ENCODE assay signal across 2 cellular contexts in the genomic region with DNA sequence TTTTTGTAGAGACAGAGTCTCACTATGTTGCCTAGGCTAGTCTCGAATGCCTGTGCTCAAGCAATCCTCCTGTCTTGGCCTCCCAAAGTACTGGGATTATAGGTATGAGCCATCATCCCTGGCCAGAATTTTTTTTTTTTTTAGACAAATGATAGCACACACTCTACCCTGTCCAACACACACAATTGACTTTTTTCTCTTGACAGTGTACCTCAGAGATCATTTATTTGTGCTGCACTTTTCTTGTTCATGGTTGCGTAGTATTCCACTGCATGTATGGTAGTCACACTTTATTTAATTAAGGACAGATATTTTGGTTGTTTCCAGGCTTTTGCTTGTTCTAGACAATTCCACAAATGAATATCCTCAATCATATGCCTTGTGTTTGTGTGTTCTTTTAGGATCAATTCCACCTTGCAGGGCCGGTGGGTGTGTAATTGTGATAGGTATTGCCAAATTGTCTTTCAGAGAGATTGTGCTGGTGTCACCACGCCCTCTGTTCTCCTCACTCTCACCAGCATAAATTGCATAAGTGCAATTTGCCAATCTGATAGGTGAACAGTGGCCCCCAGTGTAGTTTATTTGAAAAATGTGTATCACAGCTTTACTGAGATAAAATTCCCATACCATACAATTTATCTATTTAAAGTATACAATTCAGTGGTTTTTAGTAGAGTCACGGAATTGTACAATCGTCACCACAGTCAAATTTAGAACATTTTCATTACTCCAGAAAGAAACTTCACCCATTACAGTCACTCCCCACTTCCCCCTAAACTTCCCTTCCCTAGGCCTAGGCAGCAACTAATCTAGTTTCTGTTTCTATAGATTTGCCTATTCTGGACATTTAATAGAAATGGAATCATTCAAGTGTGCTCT.
TF ChIP-seq lines count a peak whose summit lies in the region.

No MANE protein-coding gene starts in this region.

TF ChIP-seq in IMR-90, 13 proteins besides CTCF, POLR2A, EP300 and RAD21:
- TF ChIP-seq NFE2L2 (IDR thresholded peaks at IDR 0.05; ENCODE audit: low read depth, low read length) = no peak
- TF ChIP-seq, protein P1, sequence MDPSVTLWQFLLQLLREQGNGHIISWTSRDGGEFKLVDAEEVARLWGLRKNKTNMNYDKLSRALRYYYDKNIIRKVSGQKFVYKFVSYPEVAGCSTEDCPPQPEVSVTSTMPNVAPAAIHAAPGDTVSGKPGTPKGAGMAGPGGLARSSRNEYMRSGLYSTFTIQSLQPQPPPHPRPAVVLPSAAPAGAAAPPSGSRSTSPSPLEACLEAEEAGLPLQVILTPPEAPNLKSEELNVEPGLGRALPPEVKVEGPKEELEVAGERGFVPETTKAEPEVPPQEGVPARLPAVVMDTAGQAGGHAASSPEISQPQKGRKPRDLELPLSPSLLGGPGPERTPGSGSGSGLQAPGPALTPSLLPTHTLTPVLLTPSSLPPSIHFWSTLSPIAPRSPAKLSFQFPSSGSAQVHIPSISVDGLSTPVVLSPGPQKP (IDR thresholded peaks at IDR 0.05; ENCODE audit: borderline replicate concordance, low read depth, low read length) = no peak
- no peak for TF ChIP-seq USF2 (IDR thresholded peaks at IDR 0.05; ENCODE audit: low read depth, low read length)
- no peak for TF ChIP-seq CHD1 (IDR thresholded peaks at IDR 0.05; ENCODE audit: low read depth, low read length)
- no peak for TF ChIP-seq RCOR1 (IDR thresholded peaks at IDR 0.05; ENCODE audit: insufficient replicate concordance, low read length)
- no peak for TF ChIP-seq MAZ (IDR thresholded peaks at IDR 0.05; ENCODE audit: borderline replicate concordance, low read depth, low read length)
- no peak for TF ChIP-seq FOS (IDR thresholded peaks at IDR 0.05; ENCODE audit: low read depth, low read length)
- no peak for TF ChIP-seq CEBPB (IDR thresholded peaks at IDR 0.05; ENCODE audit: low read depth, low read length)

TF ChIP-seq in HepG2, 621 proteins besides CTCF, POLR2A, EP300 and RAD21:
- TF ChIP-seq ZNF607 (CRISPR knock-in tag; IDR thresholded peaks at IDR 0.05; ENCODE audit: borderline replicate concordance) (no peak), TP53 (CRISPR knock-in tag; conservative IDR thresholded peaks at IDR 0.05) (no peak), ZC3H4 (CRISPR knock-in tag; IDR thresholded peaks at IDR 0.05; ENCODE audit: borderline replicate concordance) (no peak), ZNF891 (CRISPR knock-in tag; IDR thresholded peaks at IDR 0.05) (no peak), ZBTB7B (CRISPR knock-in tag; IDR thresholded peaks at IDR 0.05) (no peak), ZNF260 (CRISPR knock-in tag; IDR thresholded peaks at IDR 0.05; ENCODE audit: borderline replicate concordance, low read depth) (0 out of 2 replicates have a peak, but pooled peaks have one; percentile 90), CREBL2 (CRISPR knock-in tag; IDR thresholded peaks at IDR 0.05; ENCODE audit: borderline replicate concordance) (no peak), HOMEZ (CRISPR knock-in tag; IDR thresholded peaks at IDR 0.05; ENCODE audit: low read depth) (no peak), TEAD2 (CRISPR knock-in tag; IDR thresholded peaks at IDR 0.05) (no peak), ZBTB1 (CRISPR knock-in tag; IDR thresholded peaks at IDR 0.05; ENCODE audit: borderline replicate concordance) (no peak), ZBTB8A (CRISPR knock-in tag; IDR thresholded peaks at IDR 0.05; ENCODE audit: borderline replicate concordance, low read depth) (no peak), ZNF790 (CRISPR knock-in tag; IDR thresholded peaks at IDR 0.05; ENCODE audit: borderline replicate concordance) (no peak), ZSCAN30 (CRISPR knock-in tag; IDR thresholded peaks at IDR 0.05) (no peak), BORCS8-MEF2B (CRISPR knock-in tag; IDR thresholded peaks at IDR 0.05) (no peak), ZFY (CRISPR knock-in tag; IDR thresholded peaks at IDR 0.05) (no peak), FOSL1 (CRISPR knock-in tag; IDR thresholded peaks at IDR 0.05; ENCODE audit: borderline replicate concordance) (no peak), SOX5 (CRISPR knock-in tag; IDR thresholded peaks at IDR 0.05; ENCODE audit: borderline replicate concordance) (no peak), ZSCAN12 (CRISPR knock-in tag; IDR thresholded peaks at IDR 0.05) (no peak), SIX4 (CRISPR knock-in tag; IDR thresholded peaks at IDR 0.05) (no peak), ZNF383 (CRISPR knock-in tag; IDR thresholded peaks at IDR 0.05; ENCODE audit: borderline replicate concordance) (no peak), ZNF777 (CRISPR knock-in tag; IDR thresholded peaks at IDR 0.05) (no peak), RCOR2 (CRISPR knock-in tag; IDR thresholded peaks at IDR 0.05) (0 out of 2 replicates have a peak, but pooled peaks have one; percentile 50), ZMYM3 (CRISPR knock-in tag; IDR thresholded peaks at IDR 0.05) (peak; percentile 72; the same call in 1 of the 2 replicates), ISL2 (CRISPR knock-in tag; IDR thresholded peaks at IDR 0.05) (no peak), ZC3H13 (CRISPR knock-in tag; IDR thresholded peaks at IDR 0.05) (no peak), REPIN1 (CRISPR knock-in tag; IDR thresholded peaks at IDR 0.05; ENCODE audit: borderline replicate concordance, low read depth) (no peak), KDM1A (CRISPR knock-in tag; IDR thresholded peaks at IDR 0.05) (0 out of 2 replicates have a peak, but pooled peaks have one; percentile 21), DMAP1 (CRISPR knock-in tag; IDR thresholded peaks at IDR 0.05) (no peak), ZNF616 (CRISPR knock-in tag; IDR thresholded peaks at IDR 0.05; ENCODE audit: low read depth) (no peak), ZNF382 (CRISPR knock-in tag; IDR thresholded peaks at IDR 0.05; ENCODE audit: borderline replicate concordance) (0 out of 2 replicates have a peak, but pooled peaks have one; percentile 24), FOXA3 (CRISPR knock-in tag; IDR thresholded peaks at IDR 0.05) (no peak), ZNF329 (CRISPR knock-in tag; IDR thresholded peaks at IDR 0.05; ENCODE audit: low read depth) (no peak)
- TF ChIP-seq, protein P2, sequence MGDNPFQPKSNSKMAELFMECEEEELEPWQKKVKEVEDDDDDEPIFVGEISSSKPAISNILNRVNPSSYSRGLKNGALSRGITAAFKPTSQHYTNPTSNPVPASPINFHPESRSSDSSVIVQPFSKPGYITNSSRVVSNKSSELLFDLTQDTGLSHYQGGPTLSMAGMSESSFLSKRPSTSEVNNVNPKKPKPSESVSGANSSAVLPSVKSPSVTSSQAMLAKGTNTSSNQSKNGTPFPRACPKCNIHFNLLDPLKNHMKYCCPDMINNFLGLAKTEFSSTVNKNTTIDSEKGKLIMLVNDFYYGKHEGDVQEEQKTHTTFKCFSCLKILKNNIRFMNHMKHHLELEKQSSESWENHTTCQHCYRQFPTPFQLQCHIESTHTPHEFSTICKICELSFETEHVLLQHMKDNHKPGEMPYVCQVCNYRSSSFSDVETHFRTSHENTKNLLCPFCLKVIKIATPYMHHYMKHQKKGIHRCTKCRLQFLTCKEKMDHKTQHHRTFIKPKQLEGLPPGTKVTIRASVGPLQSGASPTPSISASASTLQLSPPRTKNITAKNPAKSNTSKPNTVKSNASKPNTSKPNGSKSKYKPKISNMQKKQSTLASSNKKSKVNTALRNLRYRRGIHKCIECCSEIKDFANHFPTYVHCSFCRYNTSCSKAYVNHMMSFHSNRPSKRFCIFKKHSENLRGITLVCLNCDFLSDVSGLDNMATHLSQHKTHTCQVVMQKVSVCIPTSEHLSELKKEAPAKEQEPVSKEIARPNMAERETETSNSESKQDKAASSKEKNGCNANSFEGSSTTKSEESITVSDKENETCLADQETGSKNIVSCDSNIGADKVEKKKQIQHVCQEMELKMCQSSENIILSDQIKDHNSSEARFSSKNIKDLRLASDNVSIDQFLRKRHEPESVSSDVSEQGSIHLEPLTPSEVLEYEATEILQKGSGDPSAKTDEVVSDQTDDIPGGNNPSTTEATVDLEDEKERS (CRISPR knock-in tag; IDR thresholded peaks at IDR 0.05) = 0 out of 2 replicates have a peak, but pooled peaks have one; percentile 30
- TF ChIP-seq, protein P3, sequence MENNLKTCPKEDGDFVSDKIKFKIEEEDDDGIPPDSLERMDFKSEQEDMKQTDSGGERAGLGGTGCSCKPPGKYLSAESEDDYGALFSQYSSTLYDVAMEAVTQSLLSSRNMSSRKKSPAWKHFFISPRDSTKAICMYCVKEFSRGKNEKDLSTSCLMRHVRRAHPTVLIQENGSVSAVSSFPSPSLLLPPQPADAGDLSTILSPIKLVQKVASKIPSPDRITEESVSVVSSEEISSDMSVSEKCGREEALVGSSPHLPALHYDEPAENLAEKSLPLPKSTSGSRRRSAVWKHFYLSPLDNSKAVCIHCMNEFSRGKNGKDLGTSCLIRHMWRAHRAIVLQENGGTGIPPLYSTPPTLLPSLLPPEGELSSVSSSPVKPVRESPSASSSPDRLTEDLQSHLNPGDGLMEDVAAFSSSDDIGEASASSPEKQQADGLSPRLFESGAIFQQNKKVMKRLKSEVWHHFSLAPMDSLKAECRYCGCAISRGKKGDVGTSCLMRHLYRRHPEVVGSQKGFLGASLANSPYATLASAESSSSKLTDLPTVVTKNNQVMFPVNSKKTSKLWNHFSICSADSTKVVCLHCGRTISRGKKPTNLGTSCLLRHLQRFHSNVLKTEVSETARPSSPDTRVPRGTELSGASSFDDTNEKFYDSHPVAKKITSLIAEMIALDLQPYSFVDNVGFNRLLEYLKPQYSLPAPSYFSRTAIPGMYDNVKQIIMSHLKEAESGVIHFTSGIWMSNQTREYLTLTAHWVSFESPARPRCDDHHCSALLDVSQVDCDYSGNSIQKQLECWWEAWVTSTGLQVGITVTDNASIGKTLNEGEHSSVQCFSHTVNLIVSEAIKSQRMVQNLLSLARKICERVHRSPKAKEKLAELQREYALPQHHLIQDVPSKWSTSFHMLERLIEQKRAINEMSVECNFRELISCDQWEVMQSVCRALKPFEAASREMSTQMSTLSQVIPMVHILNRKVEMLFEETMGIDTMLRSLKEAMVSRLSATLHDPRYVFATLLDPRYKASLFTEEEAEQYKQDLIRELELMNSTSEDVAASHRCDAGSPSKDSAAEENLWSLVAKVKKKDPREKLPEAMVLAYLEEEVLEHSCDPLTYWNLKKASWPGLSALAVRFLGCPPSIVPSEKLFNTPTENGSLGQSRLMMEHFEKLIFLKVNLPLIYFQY (CRISPR knock-in tag; IDR thresholded peaks at IDR 0.05; ENCODE audit: borderline replicate concordance) = no peak
- TF ChIP-seq, protein P4, sequence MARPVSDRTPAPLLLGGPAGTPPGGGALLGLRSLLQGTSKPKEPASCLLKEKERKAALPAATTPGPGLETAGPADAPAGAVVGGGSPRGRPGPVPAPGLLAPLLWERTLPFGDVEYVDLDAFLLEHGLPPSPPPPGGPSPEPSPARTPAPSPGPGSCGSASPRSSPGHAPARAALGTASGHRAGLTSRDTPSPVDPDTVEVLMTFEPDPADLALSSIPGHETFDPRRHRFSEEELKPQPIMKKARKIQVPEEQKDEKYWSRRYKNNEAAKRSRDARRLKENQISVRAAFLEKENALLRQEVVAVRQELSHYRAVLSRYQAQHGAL (CRISPR knock-in tag; IDR thresholded peaks at IDR 0.05; ENCODE audit: not compliant biosample characterization) = no peak
- TF ChIP-seq, protein P5, sequence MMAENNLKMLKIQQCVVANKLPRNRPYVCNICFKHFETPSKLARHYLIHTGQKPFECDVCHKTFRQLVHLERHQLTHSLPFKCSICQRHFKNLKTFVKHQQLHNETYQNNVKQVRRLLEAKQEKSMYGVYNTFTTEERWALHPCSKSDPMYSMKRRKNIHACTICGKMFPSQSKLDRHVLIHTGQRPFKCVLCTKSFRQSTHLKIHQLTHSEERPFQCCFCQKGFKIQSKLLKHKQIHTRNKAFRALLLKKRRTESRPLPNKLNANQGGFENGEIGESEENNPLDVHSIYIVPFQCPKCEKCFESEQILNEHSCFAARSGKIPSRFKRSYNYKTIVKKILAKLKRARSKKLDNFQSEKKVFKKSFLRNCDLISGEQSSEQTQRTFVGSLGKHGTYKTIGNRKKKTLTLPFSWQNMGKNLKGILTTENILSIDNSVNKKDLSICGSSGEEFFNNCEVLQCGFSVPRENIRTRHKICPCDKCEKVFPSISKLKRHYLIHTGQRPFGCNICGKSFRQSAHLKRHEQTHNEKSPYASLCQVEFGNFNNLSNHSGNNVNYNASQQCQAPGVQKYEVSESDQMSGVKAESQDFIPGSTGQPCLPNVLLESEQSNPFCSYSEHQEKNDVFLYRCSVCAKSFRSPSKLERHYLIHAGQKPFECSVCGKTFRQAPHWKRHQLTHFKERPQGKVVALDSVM (CRISPR knock-in tag; IDR thresholded peaks at IDR 0.05) = peak; percentile 78
